8 cellular contexts compared by ENCODE assay signal in genomic region chr5:73519531-73520283, GRCh38. TPM values are rescaled to one million over a fixed set of nuclear protein-coding genes. Genes with fewer than 3 reads are reported as not detected.
DNase-seq lines count a peak whose midpoint lies in the region; ATAC-seq and TF ChIP-seq lines count a peak whose summit lies in the region.

No MANE protein-coding gene starts in this region.

- H3K9me3 ChIP-seq in heart left ventricle: no peaks in the 10 kb centered on the region

- intact Hi-C loops in heart left ventricle (cut with DNase I) (loop anchor here in 5 of 10 donors (1.0 to 2.0 kb wide), 3 partner anchors 17 to 18 kb away; no protein-coding TSS in a partner anchor), posterior vena cava (cut with DNase I) (no loop called here)

- H3K9me3 Mint-ChIP-seq in activated naive CD4-positive, alpha-beta T cell treated with anti-CD3 and anti-CD28 coated beads, Interleukin-2, amount 50 U/mL, for 72 hours: no peaks in the 10 kb centered on the region

- DNase-seq in NCI-H1105 (lab: John Stamatoyannopoulos, UW) (peak; percentile 48), heart left ventricle (peak in 4 of 5 donors; percentile 28 to 59 (median 49)), pulmonary artery endothelial cell (ENCODE audit: low read depth, low spot score) (peak; percentile 55), posterior vena cava (ENCODE audit: low spot score) (no peak)
- DNase-seq in activated naive CD4-positive, alpha-beta T cell treated with anti-CD3 and anti-CD28 coated beads, Interleukin-2, amount 50 U/mL, for 72 hours (ENCODE audit: low spot score in 2 of 2): peak; percentile 60 to 73

- peaks cover 0 to 3% (median 0%) of the 10 kb centered on the region in 12 donors for H3K4me1 ChIP-seq in heart left ventricle

- H3K36me3 Mint-ChIP-seq in activated naive CD4-positive, alpha-beta T cell treated with anti-CD3 and anti-CD28 coated beads, Interleukin-2, amount 50 U/mL, for 72 hours: no peaks in the 10 kb centered on the region

- TF ChIP-seq POLR2A in heart left ventricle (IDR thresholded peaks at IDR 0.05): no peak

- no peak overlapping the region for H3K4me3 ChIP-seq in heart left ventricle

- H3K27me3 ChIP-seq in heart left ventricle: no peaks in the 10 kb centered on the region

- peak overlapping the region in 1 of 2 donors; percentile 93 for H3K27ac Mint-ChIP-seq in activated naive CD4-positive, alpha-beta T cell treated with anti-CD3 and anti-CD28 coated beads, Interleukin-2, amount 50 U/mL, for 72 hours

- peak; percentile 96 for ATAC-seq in HG02642 (IDR thresholded peaks at IDR 0.05; ENCODE audit: poor library complexity, unreplicated experiment)
- ATAC-seq in SK-N-SH treated with all-trans-retinoic acid at 6 μM for 48 hours: peak; percentile 100
- peak; percentile 99 for ATAC-seq in activated naive CD4-positive, alpha-beta T cell treated with anti-CD3 and anti-CD28 coated beads, Interleukin-2, amount 50 U/mL, for 72 hours
- ATAC-seq in heart left ventricle: peak in 3 of 4 donors; percentile 85 to 93 (median 91)

- no peaks in the 10 kb centered on the region for H3K36me3 ChIP-seq in heart left ventricle

- WGBS in heart left ventricle, 4 donors: 13 to 15% (median 13%) methylated on average over 15 to 16 of the region's 16 CpGs

- H3K27ac ChIP-seq in heart left ventricle: no peak overlapping the region

- TF ChIP-seq CTCF in GM12874 (IDR thresholded peaks at IDR 0.05; ENCODE audit: insufficient read depth, low read depth, low read length) (peak; percentile 85), heart left ventricle (IDR thresholded peaks at IDR 0.05) (peak; percentile 48 to 71 (median 64))

TF ChIP-seq in SK-N-SH treated with all-trans-retinoic acid at 6 μM for 48 hours, 23 proteins besides CTCF, POLR2A, EP300 and RAD21:
- TF ChIP-seq ZFP3 (CRISPR knock-in tag; IDR thresholded peaks at IDR 0.05) (0 out of 2 replicates have a peak, but pooled peaks have one; percentile 53), ZC3H10 (CRISPR knock-in tag; IDR thresholded peaks at IDR 0.05) (no peak), PATZ1 (CRISPR knock-in tag; IDR thresholded peaks at IDR 0.05; ENCODE audit: borderline replicate concordance) (no peak), SNAI2 (CRISPR knock-in tag; IDR thresholded peaks at IDR 0.05) (no peak), GLIS3 (CRISPR knock-in tag; IDR thresholded peaks at IDR 0.05) (no peak)

RNA-seq across cellular contexts. Expression of gene BTF3, which starts 21.5 kb away (rescaled TPM):
- 100 to 1,000 TPM; 971 TPM for total RNA-seq in activated naive CD4-positive, alpha-beta T cell treated with anti-CD3 and anti-CD28 coated beads, Interleukin-2, amount 50 U/mL, for 72 hours
- total RNA-seq in heart left ventricle (100 to 1,000 TPM; 336 to 441 (median 407) TPM), pulmonary artery endothelial cell (329 and 374 TPM in 2 replicates), posterior vena cava (100 to 1,000 TPM; 389 to 397 TPM)
- polyA plus RNA-seq in heart left ventricle: 100 to 1,000 TPM; 375 to 824 TPM

RNA-seq across cellular contexts. Expression of gene ANKRA2, which starts 45.7 kb away (rescaled TPM):
- total RNA-seq in activated naive CD4-positive, alpha-beta T cell treated with anti-CD3 and anti-CD28 coated beads, Interleukin-2, amount 50 U/mL, for 72 hours: 10 to 100 TPM; 21.1 to 39.9 TPM
- total RNA-seq in heart left ventricle (10 to 100 TPM; 10.3 to 14.9 (median 11.4) TPM), pulmonary artery endothelial cell (11.0 and 14.2 TPM in 2 replicates), posterior vena cava (10 to 100 TPM; 19.1 to 19.7 TPM)
- polyA plus RNA-seq in heart left ventricle: 1 to 10 TPM; 6.2 to 8.6 TPM

RNA-seq across cellular contexts. Expression of gene UTP15, which starts 45.8 kb away (rescaled TPM):
- total RNA-seq in activated naive CD4-positive, alpha-beta T cell treated with anti-CD3 and anti-CD28 coated beads, Interleukin-2, amount 50 U/mL, for 72 hours: 10 to 100 TPM; 25.7 to 44.8 TPM
- total RNA-seq in heart left ventricle (10 to 100 TPM in 5 of 9 donors, 1 to 10 TPM in 4; 6.7 to 12.5 (median 10.2) TPM), pulmonary artery endothelial cell (19.8 and 26.3 TPM in 2 replicates), posterior vena cava (10 to 100 TPM; 17.6 to 17.7 TPM)
- 1 to 10 TPM; 2.3 to 7.7 TPM for polyA plus RNA-seq in heart left ventricle
